ENCODE assay signal across 8 cellular contexts in the genomic region with DNA sequence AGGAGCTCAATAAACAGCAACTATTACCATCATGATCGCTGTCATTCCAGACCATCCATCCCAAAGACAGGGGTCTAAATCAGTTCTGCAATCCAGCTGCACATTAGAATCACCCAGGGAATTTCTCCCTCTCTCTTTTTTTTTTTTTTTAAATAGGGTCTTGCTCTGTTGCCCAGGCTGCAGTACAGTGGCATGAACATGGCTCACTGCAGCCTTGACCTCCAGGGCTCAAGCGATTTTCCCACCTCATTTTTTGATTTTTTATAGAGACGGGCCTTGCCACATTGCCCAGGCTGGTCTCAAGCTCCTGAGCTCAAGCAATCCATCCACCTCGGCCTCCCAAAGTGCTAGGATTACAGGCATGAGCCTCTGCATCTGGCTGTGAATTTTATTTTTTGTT. TPM values are rescaled to one million over a fixed set of nuclear protein-coding genes. Genes with fewer than 3 reads are reported as not detected.
DNase-seq lines count a peak whose midpoint lies in the region; ATAC-seq and TF ChIP-seq lines count a peak whose summit lies in the region.
"Not testable (repeated sequence)": the region's sequence is repeated elsewhere in the genome, so short reads cannot be mapped to it uniquely, and the experiment has no call there.
"Had no signal": no experiment of that assay in that cellular context is flagged by ENCODE, and none has a peak within 500 bp of the region (broad histone marks: within the 10 kb centered on the region; RNA-seq: fewer than 3 reads in every experiment).

No MANE protein-coding gene starts in this region.

- not testable (repeated sequence) for TF ChIP-seq CTCF in Panc1 (IDR thresholded peaks at IDR 0.05); brain (conservative IDR thresholded peaks at IDR 0.05); esophagus squamous epithelium (IDR thresholded peaks at IDR 0.05); lower lobe of right lung (IDR thresholded peaks at IDR 0.05); nephron (IDR thresholded peaks at IDR 0.05; ENCODE audit: unreplicated experiment in 3 of 3); thyroid gland (IDR thresholded peaks at IDR 0.05)

- TF ChIP-seq POLR2A in esophagus squamous epithelium (IDR thresholded peaks at IDR 0.05); thyroid gland (IDR thresholded peaks at IDR 0.05): not testable (repeated sequence)

- H3K27ac ChIP-seq in Panc1 (ENCODE audit: low read length): 0 out of 2 replicates have a peak overlapping the region, but pooled peaks have one; percentile 48
- H3K27ac ChIP-seq in esophagus squamous epithelium: peak overlapping the region; percentile 60 to 93 (median 86)
- peak overlapping the region; percentile 73 for H3K27ac ChIP-seq in lower lobe of right lung
- peak overlapping the region; percentile 58 for H3K27ac ChIP-seq in skeletal muscle tissue (ENCODE audit: low read depth, low read length)
- peak overlapping the region; percentile 39 to 63 (median 41) for H3K27ac ChIP-seq in thyroid gland

- intact Hi-C loops in Panc1 (cut with micrococcal nuclease; ENCODE audit: unreplicated experiment); esophagus squamous epithelium (cut with DNase I); lower lobe of right lung (cut with DNase I); thyroid gland (cut with DNase I): not testable (repeated sequence)

- peak overlapping the region; percentile 94 to 99 (median 96) for H3K27ac Mint-ChIP-seq in brain
- H3K27ac Mint-ChIP-seq in nephron: peak overlapping the region; percentile 93 to 99 (median 98)

- not testable (repeated sequence) for H3K36me3 ChIP-seq in Panc1 (ENCODE audit: control insufficient read depth, insufficient read depth, low read length); esophagus squamous epithelium; lower lobe of right lung; skeletal muscle tissue (ENCODE audit: control insufficient read depth in 3 of 3, insufficient read depth in 3 of 3, low read length in 3 of 3); thyroid gland

- H3K36me3 Mint-ChIP-seq in brain; nephron (ENCODE audit: low read depth): not testable (repeated sequence)

- H3K9me3 ChIP-seq in Panc1 (ENCODE audit: control insufficient read depth, insufficient read depth, low read depth, low read length); esophagus squamous epithelium; lower lobe of right lung; skeletal muscle tissue (ENCODE audit: control insufficient read depth in 3 of 3, low read length in 3 of 3); thyroid gland: not testable (repeated sequence)

- in situ Hi-C loops in Panc1 (cut with HindIII; ENCODE audit: low pct_unique_long_range_greater_than_20kb, low sequenced_read_pairs): not testable (repeated sequence)

- not testable (repeated sequence) for BruUV-seq in Panc1 (replicated peaks; lab: Mats Ljungman, UMichigan)

- not testable (repeated sequence) for H3K4me3 Mint-ChIP-seq in brain, nephron

- CTCF ChIA-PET in Panc1 (lab: Charles Lee): interaction anchor here (0.7 kb wide), 1 partner anchor 913 kb away, joined by 3 read pairs; no protein-coding TSS in a partner anchor

- H3K4me3 ChIP-seq in Panc1 (ENCODE audit: low read depth in 2 of 2, low read length in 2 of 2); esophagus squamous epithelium; lower lobe of right lung; skeletal muscle tissue (ENCODE audit: low read length in 3 of 3); thyroid gland (replicated peaks in 1 of 3): not testable (repeated sequence)

- H3K27me3 Mint-ChIP-seq in brain; nephron (ENCODE audit: low read depth): not testable (repeated sequence)

- H3K4me1 Mint-ChIP-seq in brain: peaks cover 93% of the 10 kb centered on the region
- H3K4me1 Mint-ChIP-seq in nephron: peaks cover 87% of the 10 kb centered on the region

- H3K27me3 ChIP-seq in Panc1 (ENCODE audit: control insufficient read depth, insufficient read depth, low read length); esophagus squamous epithelium; lower lobe of right lung (ENCODE audit: low read depth); skeletal muscle tissue (ENCODE audit: control insufficient read depth in 3 of 3, insufficient read depth in 3 of 3, low read length in 3 of 3); thyroid gland: not testable (repeated sequence)

- H3K9ac ChIP-seq in skeletal muscle tissue (ENCODE audit: low read depth in 1 of 3, low read length in 3 of 3): peak overlapping the region in 1 of 3 donors; percentile 16

- 88 to 93% methylated on average over 4 of the region's 4 CpGs for WGBS in esophagus squamous epithelium, 2 donors
- 97 to 98% methylated on average over 4 of the region's 4 CpGs for WGBS in thyroid gland, 2 donors

- H3K9me3 Mint-ChIP-seq in brain, nephron: not testable (repeated sequence)

- not testable (repeated sequence) for ATAC-seq in Panc1, lower lobe of right lung

- POLR2A ChIA-PET in Panc1 (lab: Charles Lee): interaction anchor here (0.5 kb wide), 1 partner anchor 61 kb away, joined by 3 read pairs; no protein-coding TSS in a partner anchor

- H3K4me1 ChIP-seq in Panc1 (ENCODE audit: control insufficient read depth, insufficient read depth, low read length): peaks cover 69% of the 10 kb centered on the region
- H3K4me1 ChIP-seq in esophagus squamous epithelium: peaks cover 37 to 94% (median 59%) of the 10 kb centered on the region in 3 donors
- peaks cover 48% of the 10 kb centered on the region for H3K4me1 ChIP-seq in lower lobe of right lung
- peaks cover 61 to 76% (median 68%) of the 10 kb centered on the region in 3 donors for H3K4me1 ChIP-seq in skeletal muscle tissue (ENCODE audit: control insufficient read depth in 3 of 3, insufficient read depth in 3 of 3, low read length in 3 of 3)
- peaks cover 65 to 77% of the 10 kb centered on the region in 2 donors for H3K4me1 ChIP-seq in thyroid gland

- not testable (repeated sequence) for DNase-seq in Panc1 (ENCODE audit: low read depth, low spot score); esophagus squamous epithelium (lab: John Stamatoyannopoulos, UW); lower lobe of right lung; thyroid gland

RNA-seq across cellular contexts. Expression of gene CUEDC1, which starts 32.5 kb away (rescaled TPM):
- total RNA-seq in Panc1 (2021; ENCODE audit: unreplicated experiment) (103 TPM), esophagus squamous epithelium (10 to 100 TPM in 3 of 4 donors, 1 to 10 TPM in 1; 7.4 to 27.3 (median 18.4) TPM), lower lobe of right lung (42.8 TPM), skeletal muscle tissue (10.4 TPM), thyroid gland (10 to 100 TPM; 25.6 to 32.3 (median 29.9) TPM)
- 107 TPM for polyA plus RNA-seq in Panc1 (2012; ENCODE audit: insufficient read length)
- polyA plus RNA-seq in brain (ENCODE audit: insufficient read depth, low read depth, low replicate concordance): 97.8 TPM
- total RNA-seq: CD4-positive, CD25-positive, alpha-beta regulatory T cell had no signal
- polyA plus RNA-seq: CD4-positive, CD25-positive, alpha-beta regulatory T cell had no signal
